9 cellular contexts compared by ENCODE assay signal in the genomic region with DNA sequence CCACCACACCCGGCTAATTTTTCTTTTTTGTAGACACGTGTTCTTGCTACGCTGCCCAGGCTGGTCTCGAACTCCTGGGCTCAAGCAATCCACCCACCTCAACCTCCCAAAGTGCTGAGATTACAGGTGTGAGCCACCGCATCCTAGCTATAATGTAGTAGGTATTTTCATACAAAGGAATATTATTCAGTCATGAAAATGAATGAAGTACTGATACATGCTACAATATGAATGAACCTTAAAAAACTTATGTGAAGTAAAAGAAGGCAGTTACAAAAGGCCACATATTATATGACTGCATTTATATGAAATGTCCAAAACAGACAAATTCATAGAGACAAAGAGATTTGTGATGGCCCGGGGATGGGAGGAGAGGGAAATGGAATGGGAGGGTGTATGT. TPM values are rescaled to one million over a fixed set of nuclear protein-coding genes. Genes with fewer than 3 reads are reported as not detected.
"Had no signal": no experiment of that assay in that cellular context is flagged by ENCODE, and none has a peak within 500 bp of the region (broad histone marks: within the 10 kb centered on the region; RNA-seq: fewer than 3 reads in every experiment).

No MANE protein-coding gene starts in this region.

- ATAC-seq: GM12878 had no signal

- FAIRE-seq: G401.6, GM12878, GM12891, GM12892, GM18507, GM19239 had no signal

- H3K4me3 ChIP-seq: GM12878 had no signal

- DNase-seq: GDM1, GF-D8 had no signal

RNA-seq across cellular contexts. Expression of a gene that starts 4.7 kb away (rescaled TPM):
- total RNA-seq: G401 had no signal

RNA-seq across cellular contexts. Expression of a gene that starts 20.2 kb away (rescaled TPM):
- total RNA-seq: G401, GM12878 had no signal
- polyA plus RNA-seq: GM12878 had no signal

RNA-seq across cellular contexts. Expression of a gene that starts 44.6 kb away (rescaled TPM):
- total RNA-seq: GM12878 had no signal
- polyA plus RNA-seq: GM12878 had no signal

RNA-seq across cellular contexts. Expression of a gene that starts 53.7 kb away (rescaled TPM):
- total RNA-seq: GM12878 had no signal
